ENCODE assay signal across 10 cellular contexts in genomic region chr19:18762125-18763023, GRCh38. TPM values are rescaled to one million over a fixed set of nuclear protein-coding genes. Genes with fewer than 3 reads are reported as not detected.
DNase-seq lines count a peak whose midpoint lies in the region; ATAC-seq and TF ChIP-seq lines count a peak whose summit lies in the region.
"Had no signal": no experiment of that assay in that cellular context is flagged by ENCODE, and none has a peak within 500 bp of the region (broad histone marks: within the 10 kb centered on the region; RNA-seq: fewer than 3 reads in every experiment).

No MANE protein-coding gene starts in this region.

- no peak for ATAC-seq in HG03025 (IDR thresholded peaks at IDR 0.05; ENCODE audit: low FRiP score, unreplicated experiment)

- peaks cover 18% of the 10 kb centered on the region for H3K4me1 Mint-ChIP-seq in brain
- H3K4me1 Mint-ChIP-seq: activated CD4-positive, alpha-beta memory T cell treated with anti-CD3 and anti-CD28 coated beads, Interleukin-2, amount 10 ng/mL, durations not matched to agents 7 days and 5 days had no signal

- no peak for TF ChIP-seq CTCF in brain (conservative IDR thresholded peaks at IDR 0.05)

- peaks cover 0 to 3% (median 0%) of the 10 kb centered on the region in 5 experiments for H3K9me3 Mint-ChIP-seq in brain
- H3K9me3 Mint-ChIP-seq: activated CD4-positive, alpha-beta memory T cell treated with anti-CD3 and anti-CD28 coated beads, Interleukin-2, amount 10 ng/mL, durations not matched to agents 7 days and 5 days had no signal

- H3K27ac Mint-ChIP-seq in brain: peak overlapping the region; percentile 58 to 95 (median 83)
- H3K27ac Mint-ChIP-seq: activated CD4-positive, alpha-beta memory T cell treated with anti-CD3 and anti-CD28 coated beads, Interleukin-2, amount 10 ng/mL, durations not matched to agents 7 days and 5 days had no signal

- DNase-seq in NCI-H1417 (lab: John Stamatoyannopoulos, UW): peak; percentile 11 to 59 (median 19)
- DNase-seq in NCI-H1417 treated with DMSO at 0.1 percent for 48 hours (lab: John Stamatoyannopoulos, UW): no peak
- DNase-seq in left kidney (ENCODE audit: low read depth, low spot score): peak; percentile 72
- peak; percentile 78 for DNase-seq in ureter (ENCODE audit: low spot score)
- no peak for DNase-seq in GM19240 (ENCODE audit: insufficient read length, low spot score)
- DNase-seq in NOMO-1 (lab: John Stamatoyannopoulos, UW; ENCODE audit: unreplicated experiment in 2 of 2): no peak
- DNase-seq: activated CD4-positive, alpha-beta memory T cell treated with anti-CD3 and anti-CD28 coated beads, Interleukin-2, amount 10 ng/mL, durations not matched to agents 7 days and 5 days had no signal

- peak overlapping the region in 2 of 5 experiments; percentile 29 to 34 for H3K4me3 Mint-ChIP-seq in brain
- H3K4me3 Mint-ChIP-seq: activated CD4-positive, alpha-beta memory T cell treated with anti-CD3 and anti-CD28 coated beads, Interleukin-2, amount 10 ng/mL, durations not matched to agents 7 days and 5 days had no signal

- H3K27me3 Mint-ChIP-seq in brain: peaks cover 6% of the 10 kb centered on the region
- H3K27me3 Mint-ChIP-seq: activated CD4-positive, alpha-beta memory T cell treated with anti-CD3 and anti-CD28 coated beads, Interleukin-2, amount 10 ng/mL, durations not matched to agents 7 days and 5 days had no signal

- peaks cover 11% of the 10 kb centered on the region for H3K36me3 Mint-ChIP-seq in brain

RNA-seq across cellular contexts. Expression of gene COMP, which starts 28.7 kb away (rescaled TPM):
- polyA plus RNA-seq in brain (ENCODE audit: insufficient read depth, low read depth, low replicate concordance): not detected
- total RNA-seq in ureter: 1.8 TPM
- total RNA-seq: activated CD4-positive, alpha-beta memory T cell treated with anti-CD3 and anti-CD28 coated beads, Interleukin-2, amount 10 ng/mL, durations not matched to agents 7 days and 5 days; mononuclear cell had no signal

Comparison
In these comparisons a context has a peak if more than half of its experiments do, and no peak if none do; other contexts are left out.
1. DNase-seq: peak in NCI-H1417 (3 of 3), left kidney (single experiment) and ureter (single experiment); none in NCI-H1417 treated with DMSO at 0.1 percent for 48 hours (single experiment), GM19240 (single experiment) and NOMO-1 (0 of 2).